In the genomic region with DNA sequence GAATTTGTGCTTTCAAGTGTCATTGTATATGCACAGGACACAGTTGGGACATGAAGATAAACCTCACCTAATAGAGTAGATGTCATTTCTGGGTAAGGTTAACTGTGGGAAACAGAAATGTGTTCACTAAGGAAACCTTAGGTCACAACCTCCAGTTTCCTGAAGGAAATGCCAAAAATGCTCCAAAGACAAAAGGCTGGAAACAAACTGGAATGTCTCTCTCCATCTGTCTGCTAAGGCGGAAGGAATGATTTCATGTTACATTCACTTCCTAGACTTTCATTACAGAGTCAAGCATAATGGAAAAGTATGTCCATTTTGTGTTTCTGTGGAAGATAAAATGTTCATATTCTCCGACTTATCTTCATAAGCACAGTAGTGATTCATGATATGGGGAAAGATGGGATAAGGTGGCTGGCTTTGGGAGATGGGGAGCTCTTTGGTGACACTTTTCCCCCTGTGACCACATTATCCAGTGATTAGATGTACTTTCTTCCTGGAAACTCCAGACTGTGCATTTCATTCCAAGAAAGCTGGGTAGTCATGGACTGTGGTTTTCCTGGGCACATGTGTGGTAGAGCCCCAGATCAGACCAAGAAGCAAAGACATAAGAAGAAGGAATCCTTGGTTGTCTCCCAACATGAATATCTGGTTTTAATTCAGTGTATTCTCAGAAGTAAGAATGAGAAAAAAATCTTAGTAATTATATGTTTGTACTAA, we compare ENCODE assay signal across 2 cellular contexts.
TF ChIP-seq lines count a peak whose summit lies in the region.

No MANE protein-coding gene starts in this region.

TF ChIP-seq in GM12891, 5 proteins besides CTCF, POLR2A, EP300 and RAD21:
- TF ChIP-seq POU2F2 (IDR thresholded peaks at IDR 0.05; ENCODE audit: low read depth, low read length) (no peak), POLR2AphosphoS5 (IDR thresholded peaks at IDR 0.05; ENCODE audit: low read depth, low read length) (no peak), SPI1 (IDR thresholded peaks at IDR 0.05; ENCODE audit: low read depth, low read length) (no peak), PAX5 (IDR thresholded peaks at IDR 0.05; ENCODE audit: insufficient read depth, low read length, severe bottlenecking) (no peak), TAF1 (IDR thresholded peaks at IDR 0.05; ENCODE audit: low read depth, low read length) (no peak)
TF ChIP-seq in GM12891: peak in this region for 0.

TF ChIP-seq in GM12878, 131 proteins besides CTCF, POLR2A, EP300 and RAD21:
- TF ChIP-seq RUNX3 (IDR thresholded peaks at IDR 0.05; ENCODE audit: low read length), result 0 out of 2 replicates have a peak, but pooled peaks have one; percentile 12
- TF ChIP-seq ZNF207 (IDR thresholded peaks at IDR 0.05; ENCODE audit: borderline replicate concordance), result no peak
